Comparison of ENCODE assay signal across 25 cellular contexts in genomic region chr22:22178566-22178965, GRCh38.
"Had no signal": no experiment of that assay in that cellular context is flagged by ENCODE, and none has a peak within 500 bp of the region (broad histone marks: within the 10 kb centered on the region; RNA-seq: fewer than 3 reads in every experiment).

No MANE protein-coding gene starts in this region.

- H3K9ac ChIP-seq: SK-N-SH had no signal

- DNase-seq: activated CD4-positive, alpha-beta T cell treated with anti-CD3 and anti-CD28 coated beads for 36 hours; activated CD8-positive, alpha-beta memory T cell treated with anti-CD3 and anti-CD28 coated beads, Interleukin-2, amount 50 U/mL, for 4 hours; activated CD8-positive, alpha-beta T cell treated with anti-CD3 and anti-CD28 coated beads for 36 hours; activated naive CD4-positive, alpha-beta T cell; activated naive CD8-positive, alpha-beta T cell treated with anti-CD3 and anti-CD28 coated beads, Interleukin-2, amount 50 U/mL, for 24 hours; activated T-cell treated with anti-CD3 and anti-CD28 coated beads, Interleukin-2, amount 50 U/mL, for 72 hours; amniotic stem cell; body of pancreas; NCI-H1092; NCI-H1417; NCI-H1930; NCI-H2171; NCI-H2227 treated with DMSO at 0.1 percent for 48 hours; NCI-H446 treated with DMSO at 0.1 percent for 48 hours; NCI-H524 treated with DMSO at 0.1 percent for 48 hours; NCI-H82; OCI-M1; Right ventricle myocardium superior; SJCRH30; SK-N-SH; T-helper 1 cell; WERI-Rb-1 had no signal

- H3K4me2 ChIP-seq: SK-N-SH had no signal

- H3K27ac ChIP-seq: ascending aorta, body of pancreas, SJCRH30, WERI-Rb-1 had no signal

- H3K36me3 ChIP-seq: ascending aorta, SJCRH30, WERI-Rb-1 had no signal

- ATAC-seq: activated CD4-positive, alpha-beta T cell treated with anti-CD3 and anti-CD28 coated beads for 36 hours; activated CD8-positive, alpha-beta T cell treated with anti-CD3 and anti-CD28 coated beads for 36 hours; activated naive CD4-positive, alpha-beta T cell treated with anti-CD3 and anti-CD28 coated beads, Interleukin-2, amount 50 U/mL, for 72 hours; activated naive CD8-positive, alpha-beta T cell treated with anti-CD3 and anti-CD28 coated beads, Interleukin-2, amount 50 U/mL, for 24 hours; activated T-cell treated with anti-CD3 and anti-CD28 coated beads, Interleukin-2, amount 50 U/mL, for 72 hours; body of pancreas; Panc1 had no signal

- H3K9me2 ChIP-seq: SK-N-SH had no signal

- H3K4me1 ChIP-seq: ascending aorta, body of pancreas, SJCRH30 had no signal

- H3K4me3 ChIP-seq: ascending aorta, body of pancreas, SJCRH30 had no signal

- H3K9me3 ChIP-seq: ascending aorta, body of pancreas, SJCRH30, SK-N-SH had no signal

- H3K27me3 ChIP-seq: ascending aorta, body of pancreas had no signal
